10 cellular contexts compared by ENCODE assay signal in the genomic region with DNA sequence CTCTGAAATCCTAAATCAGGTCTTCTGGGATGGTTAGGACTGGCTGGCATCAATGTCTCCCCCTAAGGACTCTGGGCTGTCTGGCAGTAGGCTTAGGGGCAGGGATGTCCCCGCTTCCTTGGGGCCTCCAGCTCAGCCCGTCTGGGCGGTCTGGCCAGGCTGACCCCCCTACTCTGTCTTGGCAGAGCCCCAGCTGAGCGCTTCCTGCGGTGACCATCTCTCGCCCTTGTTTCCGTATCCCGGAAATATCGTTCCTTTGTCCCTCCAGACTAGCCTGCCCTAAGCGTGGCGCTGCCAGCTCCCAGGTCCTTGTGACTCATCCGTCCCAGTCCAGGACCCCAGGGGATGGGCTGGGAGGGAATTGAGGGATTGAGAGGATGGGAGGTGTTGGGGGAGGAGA. TPM values are rescaled to one million over a fixed set of nuclear protein-coding genes. Genes with fewer than 3 reads are reported as not detected.
A peak's percentile ranks its signal among the peaks of the same experiment; 100 is the strongest.
DNase-seq lines count a peak whose midpoint lies in the region; ATAC-seq, FAIRE-seq and TF ChIP-seq lines count a peak whose summit lies in the region.
"Had no signal": no experiment of that assay in that cellular context is flagged by ENCODE, and none has a peak within 500 bp of the region (broad histone marks: within the 10 kb centered on the region; RNA-seq: fewer than 3 reads in every experiment).

No MANE protein-coding gene starts in this region.

- H3K4me1 ChIP-seq in uterus = no peaks in the 10 kb centered on the region

- in situ Hi-C loops in brain microvascular endothelial cell (cut with HindIII; ENCODE audit: low pct_ligation_motif_present, low sequenced_read_pairs) = no loop called here

- no peak for ATAC-seq in HG03196 (IDR thresholded peaks at IDR 0.05; ENCODE audit: unreplicated experiment)
- ATAC-seq in GM21737 (IDR thresholded peaks at IDR 0.05; ENCODE audit: unreplicated experiment) = no peak
- ATAC-seq: activated CD8-positive, alpha-beta memory T cell treated with anti-CD3 and anti-CD28 coated beads, Interleukin-2, amount 10 ng/mL, durations not matched to agents 7 days and 5 days had no signal

- DNase-seq in NCI-H345 (lab: John Stamatoyannopoulos, UW) = peak; percentile 23
- no peak for DNase-seq in NCI-H345 treated with DMSO at 0.1 percent for 48 hours (lab: John Stamatoyannopoulos, UW; ENCODE audit: unreplicated experiment)
- peak; percentile 37 for DNase-seq in brain microvascular endothelial cell
- DNase-seq in left kidney (ENCODE audit: low read depth, low spot score) = peak; percentile 71
- DNase-seq in uterus = peak; percentile 61 to 69
- DNase-seq in GM12892 (ENCODE audit: insufficient read length) = no peak
- DNase-seq: activated CD8-positive, alpha-beta memory T cell treated with anti-CD3 and anti-CD28 coated beads, Interleukin-2, amount 10 ng/mL, durations not matched to agents 7 days and 5 days had no signal

- TF ChIP-seq POLR2A in uterus (IDR thresholded peaks at IDR 0.05) = no peak
- no peak for TF ChIP-seq POLR2A in GM12892 (IDR thresholded peaks at IDR 0.05; ENCODE audit: low read depth, low read length)

- intact Hi-C loops in uterus (cut with DNase I; ENCODE audit: low total_unique reads) = no loop called here

- H3K4me3 ChIP-seq in brain microvascular endothelial cell (ENCODE audit: low read depth, low read length) (peak overlapping the region; percentile 17), uterus (no peak overlapping the region)

- no peak for FAIRE-seq in GM12892 (lab: Jason Lieb, UNC)

- H3K36me3 ChIP-seq in brain microvascular endothelial cell (replicated peaks) (no peaks in the 10 kb centered on the region), uterus (no peaks in the 10 kb centered on the region)

- H3K27ac ChIP-seq in brain microvascular endothelial cell = no peak overlapping the region
- peak overlapping the region; percentile 46 to 47 for H3K27ac ChIP-seq in uterus
- H3K27ac ChIP-seq: C4-2B had no signal

- TF ChIP-seq CTCF in brain microvascular endothelial cell (IDR thresholded peaks at IDR 0.05; ENCODE audit: low read depth, low read length, missing control alignments) (no peak), uterus (IDR thresholded peaks at IDR 0.05) (no peak)

- no peaks in the 10 kb centered on the region for H3K9me3 ChIP-seq in uterus

- no peaks in the 10 kb centered on the region for H3K27me3 ChIP-seq in brain microvascular endothelial cell (replicated peaks)
- no peaks in the 10 kb centered on the region for H3K27me3 ChIP-seq in uterus

RNA-seq across cellular contexts. Expression of a gene that starts 11.3 kb away (rescaled TPM):
- total RNA-seq in uterus = 10 to 100 TPM in 3 of 4 donors, under 1 TPM in 1; 0.88 to 31.2 (median 24.4) TPM
- 14.7 TPM for polyA plus RNA-seq in GM12892 (2012; ENCODE audit: missing spikeins)

RNA-seq across cellular contexts. Expression of a gene that starts 14.0 kb away (rescaled TPM):
- 10 to 100 TPM in 1 of 4 donors, 1 to 10 TPM in 2, under 1 TPM in 1; 0.51 to 12.6 (median 7.6) TPM for total RNA-seq in uterus
- 0.93 TPM for polyA plus RNA-seq in GM12892 (2012; ENCODE audit: missing spikeins)

RNA-seq across cellular contexts. Expression of a gene that starts 28.4 kb away (rescaled TPM):
- total RNA-seq in uterus = 100 to 1,000 TPM in 2 of 4 donors, 10 to 100 TPM in 1, 1 to 10 TPM in 1; 4.7 to 204 (median 87.4) TPM
- polyA plus RNA-seq in GM12892 (2012; ENCODE audit: missing spikeins) = 0.15 TPM
- total RNA-seq: activated CD8-positive, alpha-beta memory T cell treated with anti-CD3 and anti-CD28 coated beads, Interleukin-2, amount 10 ng/mL, durations not matched to agents 7 days and 5 days had no signal

RNA-seq across cellular contexts. Expression of a gene that starts 39.3 kb away (rescaled TPM):
- 10 to 100 TPM in 2 of 4 donors, 1 to 10 TPM in 2; 2.8 to 22.2 (median 8.9) TPM for total RNA-seq in uterus
- polyA plus RNA-seq in GM12892 (2012; ENCODE audit: missing spikeins) = 33.6 TPM

RNA-seq across cellular contexts. Expression of a gene that starts 43.0 kb away (rescaled TPM):
- 100 to 1,000 TPM in 2 of 4 donors, 10 to 100 TPM in 2; 30.9 to 289 (median 97.2) TPM for total RNA-seq in uterus
- polyA plus RNA-seq in GM12892 (2012; ENCODE audit: missing spikeins) = 50.8 TPM

Comparison
In these comparisons a context has a peak if more than half of its experiments do, and no peak if none do; other contexts are left out.
1. DNase-seq: peak in NCI-H345 (single experiment), brain microvascular endothelial cell (single experiment), left kidney (single experiment) and uterus (2 of 2); none in NCI-H345 treated with DMSO at 0.1 percent for 48 hours (single experiment) and GM12892 (single experiment).